1 cellular context compared by ENCODE assay signal in genomic region chrX:46165411-46165810, GRCh38.
TF ChIP-seq lines count a peak whose summit lies in the region.

No MANE protein-coding gene starts in this region.

TF ChIP-seq in SK-N-SH, 30 proteins besides CTCF, POLR2A, EP300 and RAD21 (continued from another document):
- TF ChIP-seq IRF3 (IDR thresholded peaks at IDR 0.05; ENCODE audit: low read depth, low read length) (no peak), FOXM1 (IDR thresholded peaks at IDR 0.05; ENCODE audit: low read depth) (no peak), RCOR1 (IDR thresholded peaks at IDR 0.05; ENCODE audit: low read length) (no peak), FOXJ3 (CRISPR knock-in tag; IDR thresholded peaks at IDR 0.05) (no peak), CHD2 (IDR thresholded peaks at IDR 0.05; ENCODE audit: low read length, partially characterized antibody) (no peak), GABPA (IDR thresholded peaks at IDR 0.05; ENCODE audit: low read depth) (no peak), TCF12 (IDR thresholded peaks at IDR 0.05) (peak; percentile 49), RXRA (IDR thresholded peaks at IDR 0.05; ENCODE audit: borderline replicate concordance, low read depth) (0 out of 2 replicates have a peak, but pooled peaks have one; percentile 25), GATA2 (CRISPR knock-in tag; IDR thresholded peaks at IDR 0.05) (no peak), RFX5 (IDR thresholded peaks at IDR 0.05; ENCODE audit: low read length) (no peak), SMC3 (IDR thresholded peaks at IDR 0.05; ENCODE audit: low read depth, low read length) (no peak), ZBTB33 (IDR thresholded peaks at IDR 0.05; ENCODE audit: borderline replicate concordance, low read depth) (no peak), TAF1 (IDR thresholded peaks at IDR 0.05; ENCODE audit: borderline replicate concordance, low read depth, low read length) (no peak), POLR2AphosphoS5 (IDR thresholded peaks at IDR 0.05; ENCODE audit: low read depth, low read length) (no peak), YY1 (IDR thresholded peaks at IDR 0.05; ENCODE audit: low read depth) (no peak), JUND (IDR thresholded peaks at IDR 0.05) (0 out of 2 replicates have a peak, but pooled peaks have one; percentile 27), SIN3A (IDR thresholded peaks at IDR 0.05; ENCODE audit: borderline replicate concordance, low read depth, low read length) (no peak), NRF1 (IDR thresholded peaks at IDR 0.05; ENCODE audit: low read depth, low read length) (no peak), TEAD4 (IDR thresholded peaks at IDR 0.05; ENCODE audit: borderline replicate concordance, insufficient read depth) (0 out of 2 replicates have a peak, but pooled peaks have one; percentile 24), MXI1 (IDR thresholded peaks at IDR 0.05; ENCODE audit: low read depth, low read length) (no peak), NFIC (IDR thresholded peaks at IDR 0.05; ENCODE audit: borderline replicate concordance) (no peak), FOSL2 (IDR thresholded peaks at IDR 0.05; ENCODE audit: borderline replicate concordance, low read depth) (no peak), PBX3 (IDR thresholded peaks at IDR 0.05) (no peak)
